ENCODE assay signal across 1 cellular context in genomic region chr17:57662644-57663308, GRCh38.
TF ChIP-seq lines count a peak whose summit lies in the region.

No MANE protein-coding gene starts in this region.

TF ChIP-seq in GM23338, 12 proteins besides CTCF, POLR2A, EP300 and RAD21:
- TF ChIP-seq ZNF462 (CRISPR knock-in tag; IDR thresholded peaks at IDR 0.05) (no peak), ZNF331 (CRISPR knock-in tag; IDR thresholded peaks at IDR 0.05; ENCODE audit: low read depth) (no peak), POLR2AphosphoS5 (IDR thresholded peaks at IDR 0.05; ENCODE audit: low read depth) (no peak), EZH2 (IDR thresholded peaks at IDR 0.05; ENCODE audit: low read depth, unreplicated experiment) (no peak), NANOG (IDR thresholded peaks at IDR 0.05; ENCODE audit: borderline replicate concordance) (no peak), STAT1 (IDR thresholded peaks at IDR 0.05; ENCODE audit: unreplicated experiment) (no peak), EZH2phosphoT487 (IDR thresholded peaks at IDR 0.05; ENCODE audit: unreplicated experiment) (no peak), ETS1 (IDR thresholded peaks at IDR 0.05) (no peak), JUNB (IDR thresholded peaks at IDR 0.05; ENCODE audit: unreplicated experiment) (no peak), REST (IDR thresholded peaks at IDR 0.05; ENCODE audit: unreplicated experiment) (no peak), CREB1 (CRISPR knock-in tag; IDR thresholded peaks at IDR 0.05; ENCODE audit: low read depth) (no peak), ZNF114 (CRISPR knock-in tag; IDR thresholded peaks at IDR 0.05) (no peak)
